Comparison of ENCODE assay signal across 11 cellular contexts in genomic region chr12:12033589-12034223, GRCh38. TPM values are rescaled to one million over a fixed set of nuclear protein-coding genes. Genes with fewer than 3 reads are reported as not detected.
A peak's percentile ranks its signal among the peaks of the same experiment; 100 is the strongest.
DNase-seq lines count a peak whose midpoint lies in the region; ATAC-seq, FAIRE-seq and TF ChIP-seq lines count a peak whose summit lies in the region.
"Had no signal": no experiment of that assay in that cellular context is flagged by ENCODE, and none has a peak within 500 bp of the region (broad histone marks: within the 10 kb centered on the region; RNA-seq: fewer than 3 reads in every experiment).

No MANE protein-coding gene starts in this region.

- peak overlapping the region; percentile 68 to 92 (median 78) for H3K4me3 Mint-ChIP-seq in CD8-positive, alpha-beta memory T cell
- peak overlapping the region; percentile 72 for H3K4me3 Mint-ChIP-seq in activated CD8-positive, alpha-beta T cell treated with anti-CD3 and anti-CD28 coated beads, Interleukin-2, amount 10 ng/mL, durations not matched to agents 7 days and 5 days
- peak overlapping the region; percentile 75 to 87 (median 82) for H3K4me3 Mint-ChIP-seq in naive thymus-derived CD4-positive, alpha-beta T cell

- ATAC-seq in A549 (no peak), GM21381 (IDR thresholded peaks at IDR 0.05; ENCODE audit: unreplicated experiment) (no peak), HG02763 (IDR thresholded peaks at IDR 0.05; ENCODE audit: unreplicated experiment) (no peak)
- ATAC-seq in activated CD8-positive, alpha-beta T cell treated with anti-CD3 and anti-CD28 coated beads, Interleukin-2, amount 10 ng/mL, durations not matched to agents 7 days and 5 days = no peak
- ATAC-seq in naive thymus-derived CD4-positive, alpha-beta T cell = no peak

- H3K27ac ChIP-seq in A549 (no peak overlapping the region), MM.1S (ENCODE audit: low read length) (no peak overlapping the region)
- no peak overlapping the region for H3K27ac ChIP-seq in CD8-positive, alpha-beta memory T cell (ENCODE audit: low read depth, low read length)
- H3K27ac ChIP-seq in naive thymus-derived CD4-positive, alpha-beta T cell (ENCODE audit: low read depth, low read length) = no peak overlapping the region

- no peak for TF ChIP-seq RAD21 in A549 (conservative IDR thresholded peaks at IDR 0.05 in 1 of 2, IDR thresholded peaks at IDR 0.05 in 1 of 2)

- no peaks in the 10 kb centered on the region for H3F3A ChIP-seq in MM.1S (ENCODE audit: insufficient read depth, low read length)

- H4K20me1 ChIP-seq in MM.1S (ENCODE audit: insufficient read depth, low read length) = no peaks in the 10 kb centered on the region

- TF ChIP-seq CTCF in A549 (IDR thresholded peaks at IDR 0.05) = no peak; the same call in 2 of the 3 replicates
- no peak for TF ChIP-seq CTCF in MM.1S (IDR thresholded peaks at IDR 0.05; ENCODE audit: low read length)

- TF ChIP-seq POLR2A in A549 (IDR thresholded peaks at IDR 0.05; ENCODE audit: low read length) = no peak

- H3K9ac ChIP-seq in MM.1S (ENCODE audit: low read length) = no peak overlapping the region

- H3K9me3 Mint-ChIP-seq in CD8-positive, alpha-beta memory T cell = no peaks in the 10 kb centered on the region
- no peaks in the 10 kb centered on the region for H3K9me3 Mint-ChIP-seq in activated CD8-positive, alpha-beta T cell treated with anti-CD3 and anti-CD28 coated beads, Interleukin-2, amount 10 ng/mL, durations not matched to agents 7 days and 5 days (ENCODE audit: insufficient read depth)
- H3K9me3 Mint-ChIP-seq in naive thymus-derived CD4-positive, alpha-beta T cell = peaks cover 0 to 6% (median 0%) of the 10 kb centered on the region in 11 donors

- intact Hi-C loops in naive thymus-derived CD4-positive, alpha-beta T cell (cut with micrococcal nuclease) = loop anchor here (1.0 to 5.0 kb wide), 16 partner anchors 23 to 479 kb away; no protein-coding TSS in a partner anchor

- H3K9me3 ChIP-seq in A549 (no peaks in the 10 kb centered on the region), MM.1S (replicated peaks; ENCODE audit: insufficient read depth, low read length) (no peaks in the 10 kb centered on the region)
- no peaks in the 10 kb centered on the region for H3K9me3 ChIP-seq in CD8-positive, alpha-beta memory T cell (ENCODE audit: low read length)
- no peaks in the 10 kb centered on the region for H3K9me3 ChIP-seq in naive thymus-derived CD4-positive, alpha-beta T cell (ENCODE audit: control insufficient read depth in 2 of 3, low read length in 3 of 3)
- H3K9me3 ChIP-seq: heart left ventricle, uterus had no signal

- no peaks in the 10 kb centered on the region for H3K36me3 ChIP-seq in CD8-positive, alpha-beta memory T cell (ENCODE audit: insufficient read depth, low read length)
- H3K36me3 ChIP-seq in naive thymus-derived CD4-positive, alpha-beta T cell (ENCODE audit: control insufficient read depth in 2 of 3, insufficient read depth in 3 of 3, low read length in 3 of 3) = no peaks in the 10 kb centered on the region
- no peaks in the 10 kb centered on the region for H3K36me3 ChIP-seq in MM.1S (replicated peaks; ENCODE audit: insufficient read depth, low read length)
- H3K36me3 ChIP-seq: heart left ventricle, uterus had no signal

- H3K4me1 ChIP-seq in A549 (0 out of 3 replicates have a peak, but pooled peaks cover 3% of the 10 kb centered on the region), MM.1S (ENCODE audit: low read length) (no peaks in the 10 kb centered on the region)
- peaks cover 14% of the 10 kb centered on the region for H3K4me1 ChIP-seq in CD8-positive, alpha-beta memory T cell (ENCODE audit: insufficient read depth, low read length)
- peaks cover 9 to 13% of the 10 kb centered on the region in 2 donors for H3K4me1 ChIP-seq in naive thymus-derived CD4-positive, alpha-beta T cell (ENCODE audit: control insufficient read depth in 2 of 2, insufficient read depth in 2 of 2, low read length in 2 of 2)
- H3K4me1 ChIP-seq: uterus had no signal

- peaks cover 0 to 5% (median 0%) of the 10 kb centered on the region in 3 donors for H3K36me3 Mint-ChIP-seq in CD8-positive, alpha-beta memory T cell
- H3K36me3 Mint-ChIP-seq in activated CD8-positive, alpha-beta T cell treated with anti-CD3 and anti-CD28 coated beads, Interleukin-2, amount 10 ng/mL, durations not matched to agents 7 days and 5 days (ENCODE audit: low read depth) = no peaks in the 10 kb centered on the region
- peaks cover 0 to 5% (median 0%) of the 10 kb centered on the region in 5 donors for H3K36me3 Mint-ChIP-seq in naive thymus-derived CD4-positive, alpha-beta T cell

- no peak for TF ChIP-seq EP300 in A549 (IDR thresholded peaks at IDR 0.05)

- H3K9me2 ChIP-seq in MM.1S (replicated peaks; ENCODE audit: insufficient read depth, low read length) = no peaks in the 10 kb centered on the region

- DNase-seq in A549 (ENCODE audit: low read depth in 1 of 2, low spot score in 1 of 2) (no peak), GM19238 (ENCODE audit: insufficient read length, low spot score) (no peak), MM.1S (no peak)
- DNase-seq in CD8-positive, alpha-beta memory T cell = no peak
- DNase-seq in activated CD8-positive, alpha-beta T cell treated with anti-CD3 and anti-CD28 coated beads, Interleukin-2, amount 10 ng/mL, durations not matched to agents 7 days and 5 days = no peak
- no peak for DNase-seq in naive thymus-derived CD4-positive, alpha-beta T cell

- H3K27me3 Mint-ChIP-seq in CD8-positive, alpha-beta memory T cell = peaks cover 2 to 12% of the 10 kb centered on the region in 2 donors
- H3K27me3 Mint-ChIP-seq in activated CD8-positive, alpha-beta T cell treated with anti-CD3 and anti-CD28 coated beads, Interleukin-2, amount 10 ng/mL, durations not matched to agents 7 days and 5 days (ENCODE audit: low read depth) = peaks cover 6% of the 10 kb centered on the region
- peaks cover 0 to 4% (median 0%) of the 10 kb centered on the region in 5 donors for H3K27me3 Mint-ChIP-seq in naive thymus-derived CD4-positive, alpha-beta T cell

- H3K27me3 ChIP-seq in CD8-positive, alpha-beta memory T cell (ENCODE audit: insufficient read depth, low read length, poor library complexity, severe bottlenecking) = no peaks in the 10 kb centered on the region
- no peaks in the 10 kb centered on the region for H3K27me3 ChIP-seq in naive thymus-derived CD4-positive, alpha-beta T cell (ENCODE audit: control insufficient read depth in 2 of 2, insufficient read depth in 2 of 2, low read length in 2 of 2)
- no peaks in the 10 kb centered on the region for H3K27me3 ChIP-seq in MM.1S (replicated peaks; ENCODE audit: insufficient read depth, low read length)
- H3K27me3 ChIP-seq: uterus had no signal

- peak overlapping the region; percentile 59 for H3K4me2 ChIP-seq in A549
- H3K4me2 ChIP-seq in MM.1S (ENCODE audit: low read depth, low read length) = no peak overlapping the region; the same call in 1 of the 2 replicates

- no peak for FAIRE-seq in A549 (lab: Jason Lieb, UNC)

- no peaks in the 10 kb centered on the region for H3K79me2 ChIP-seq in MM.1S (ENCODE audit: low read length)

- peak overlapping the region in 4 of 8 donors; percentile 36 to 87 (median 66) for H3K27ac Mint-ChIP-seq in CD8-positive, alpha-beta memory T cell
- H3K27ac Mint-ChIP-seq in activated CD8-positive, alpha-beta T cell treated with anti-CD3 and anti-CD28 coated beads, Interleukin-2, amount 10 ng/mL, durations not matched to agents 7 days and 5 days = no peak overlapping the region
- H3K27ac Mint-ChIP-seq in naive thymus-derived CD4-positive, alpha-beta T cell = peak overlapping the region in 8 of 9 donors; percentile 36 to 91 (median 70)

- WGBS in A549 (ENCODE audit: missing lambda C conversion rate) = 10% methylated on average over 8 of the region's 8 CpGs

- H3K4me3 ChIP-seq in A549 (no peak overlapping the region), MM.1S (ENCODE audit: low read length) (no peak overlapping the region)
- H3K4me3 ChIP-seq in CD8-positive, alpha-beta memory T cell (ENCODE audit: low read length) = peak overlapping the region; percentile 70
- no peak overlapping the region for H3K4me3 ChIP-seq in naive thymus-derived CD4-positive, alpha-beta T cell (ENCODE audit: low read length)
- H3K4me3 ChIP-seq: lung had no signal

- POLR2A ChIA-PET in A549 (lab: Yijun Ruan, JAX) = interaction anchor here (0.6 to 1.1 kb wide), 2 partner anchors 151 to 385 kb away, joined by 3 to 8 read pairs; partner anchors contain the start of gene ETV6
- POLR2A ChIA-PET in CD8-positive, alpha-beta memory T cell (lab: Charles Lee) = interaction anchor here (1.8 kb wide), 1 partner anchor 384 kb away, joined by 7 read pairs; the partner anchor contains the start of gene ETV6
- POLR2A ChIA-PET in activated CD8-positive, alpha-beta T cell treated with anti-CD3 and anti-CD28 coated beads, Interleukin-2, amount 10 ng/mL, durations not matched to agents 7 days and 5 days (lab: Charles Lee) = interaction anchor here (0.7 to 1.4 kb wide), 2 partner anchors 384 to 452 kb away, joined by 3 to 5 read pairs; partner anchors contain the start of gene ETV6
- POLR2A ChIA-PET in naive thymus-derived CD4-positive, alpha-beta T cell (lab: Charles Lee) = interaction anchor here (0.6 to 1.8 kb wide), 6 partner anchors 386 to 478 kb away, joined by 3 to 6 read pairs (median 4); no protein-coding TSS in a partner anchor

- H3K4me1 Mint-ChIP-seq in CD8-positive, alpha-beta memory T cell = peaks cover 17 to 28% (median 20%) of the 10 kb centered on the region in 3 donors
- H3K4me1 Mint-ChIP-seq in activated CD8-positive, alpha-beta T cell treated with anti-CD3 and anti-CD28 coated beads, Interleukin-2, amount 10 ng/mL, durations not matched to agents 7 days and 5 days (ENCODE audit: low read depth) = peaks cover 21% of the 10 kb centered on the region
- peaks cover 14 to 45% (median 17%) of the 10 kb centered on the region in 7 donors for H3K4me1 Mint-ChIP-seq in naive thymus-derived CD4-positive, alpha-beta T cell

- no peak overlapping the region for H2AFZ ChIP-seq in MM.1S (ENCODE audit: low read length)

- CTCF ChIA-PET in A549 (lab: Yijun Ruan, JAX) = interaction anchor here (0.5 to 10.4 kb wide), 60 partner anchors 9 to 803 kb away, joined by 3 to 271 read pairs (median 4); partner anchors contain the start of gene BCL2L14
- CTCF ChIA-PET in CD8-positive, alpha-beta memory T cell (lab: Charles Lee) = interaction anchor here (0.6 to 4.5 kb wide), 32 partner anchors 9 to 482 kb away, joined by 3 to 120 read pairs (median 4); no protein-coding TSS in a partner anchor
- CTCF ChIA-PET in activated CD8-positive, alpha-beta T cell treated with anti-CD3 and anti-CD28 coated beads, Interleukin-2, amount 10 ng/mL, durations not matched to agents 7 days and 5 days (lab: Charles Lee) = interaction anchor here (0.7 to 4.1 kb wide), 77 partner anchors 8 to 545 kb away, joined by 3 to 142 read pairs (median 5); partner anchors contain the start of genes BCL2L14 and ETV6
- CTCF ChIA-PET in naive thymus-derived CD4-positive, alpha-beta T cell (lab: Charles Lee) = interaction anchor here (0.6 to 9.0 kb wide), 36 partner anchors 8 to 1263 kb away, joined by 3 to 213 read pairs (median 5); partner anchors contain the start of gene BCL2L14

RNA-seq across cellular contexts. Expression of gene BCL2L14, which starts 37.0 kb away (rescaled TPM):
- polyA plus RNA-seq in A549 (2011; rRNA removed) (0.06 and 0.29 TPM in 2 replicates), A549 (2017; fragmentation: RNase III; extraction: RNeasy Plus Mini Kit Qiagen cat#74134 plus additional on column Dnase treatment) (not detected in 3 replicates)
- not detected in 2 replicates for polyA plus RNA-seq in A549 (2012; cell fraction: cytosol; rRNA removed)
- polyA plus RNA-seq in A549 (2012; cell fraction: nucleus; rRNA removed) = not detected in 2 replicates
- not detected in 2 replicates for polyA minus RNA-seq in A549 (2011; rRNA and poly(A)+ RNA removed)
- under 1 TPM; 0.20 to 0.22 TPM for total RNA-seq in CD8-positive, alpha-beta memory T cell
- not detected for polyA plus RNA-seq in CD8-positive, alpha-beta memory T cell
- total RNA-seq in activated CD8-positive, alpha-beta T cell treated with anti-CD3 and anti-CD28 coated beads, Interleukin-2, amount 10 ng/mL, durations not matched to agents 7 days and 5 days = 1 to 10 TPM; 3.1 to 5.7 TPM
- 1 to 10 TPM in 3 of 5 experiments, under 1 TPM in 2; 0.92 to 7.6 (median 1.4) TPM for total RNA-seq in naive thymus-derived CD4-positive, alpha-beta T cell
- polyA plus RNA-seq in naive thymus-derived CD4-positive, alpha-beta T cell = not detected
- total RNA-seq: heart left ventricle, uterus had no signal
- polyA plus RNA-seq: heart left ventricle had no signal
